31 cellular contexts compared by ENCODE assay signal in genomic region chr9:121939643-121940042, GRCh38.
"Had no signal": no experiment of that assay in that cellular context is flagged by ENCODE, and none has a peak within 500 bp of the region (broad histone marks: within the 10 kb centered on the region; RNA-seq: fewer than 3 reads in every experiment).

No MANE protein-coding gene starts in this region.

- H3K27me3 ChIP-seq: heart left ventricle, ovary, testis, transverse colon had no signal

- DNase-seq: activated CD4-positive, alpha-beta T cell treated with anti-CD3 and anti-CD28 coated beads for 1 hour; activated CD4-positive, alpha-beta T cell treated with anti-CD3 and anti-CD28 coated beads, Interleukin-2, amount 50 U/mL, for 1 hour; activated CD8-positive, alpha-beta T cell treated with anti-CD3 and anti-CD28 coated beads for 36 hours; activated naive CD8-positive, alpha-beta T cell treated with anti-CD3 and anti-CD28 coated beads, Interleukin-2, amount 50 U/mL, for 24 hours; activated T-cell treated with anti-CD3 and anti-CD28 coated beads, Interleukin-2, amount 50 U/mL, for 4 hours; amygdala; caudate nucleus; cortex of kidney; effector memory CD8-positive, alpha-beta T cell; erythroblast; heart left ventricle; hypothalamus; kidney glomerular epithelial cell; lower lobe of right lung; mucosa of descending colon; ovary; retina; stimulated activated CD4-positive, alpha-beta T cell treated with anti-CD3 and anti-CD28 coated beads, Interleukin-12 subunit alpha, Interleukin-12 subunit beta, amount 100 ng/mL, for 4 hours; stimulated activated CD4-positive, alpha-beta T cell treated with anti-CD3 and anti-CD28 coated beads, Interleukin-4, amount 100 ng/mL, for 1 hour; stimulated activated naive CD8-positive, alpha-beta T cell treated with anti-CD3 and anti-CD28 coated beads, Interleukin-15, Interleukin-2, amounts not matched to agents 100 U/mL and 50 U/mL, for 24 hours; testis; transverse colon had no signal

- H3K27ac ChIP-seq: heart left ventricle, lower lobe of right lung, neutrophil, ovary, prostate gland, skin epidermis, testis, transverse colon had no signal

- H3K27ac Mint-ChIP-seq: activated CD8-positive, alpha-beta T cell treated with anti-CD3 and anti-CD28 coated beads for 36 hours; activated naive CD4-positive, alpha-beta T cell treated with anti-CD3 and anti-CD28 coated beads, Interleukin-2, amount 50 U/mL, for 24 hours; activated naive CD8-positive, alpha-beta T cell treated with anti-CD3 and anti-CD28 coated beads, Interleukin-2, amount 50 U/mL, for 24 hours; activated T-helper 2 cell treated with anti-CD3 and anti-CD28 coated beads, Interferon-gamma antibody, Interleukin-2, Interleukin-4, amounts not matched to agents 10 μg/mL and 5 μg/mL and 100 μg/mL, durations not matched to agents 14 hours and 24 hours and 36 hours; effector memory CD8-positive, alpha-beta T cell; nephron; T-helper 2 cell treated with Interferon-gamma antibody and Interleukin-4, amounts not matched to agents 5 μg/mL and 100 μg/mL, for 36 hours had no signal

- H3K9me3 ChIP-seq: heart left ventricle, lower lobe of right lung, mucosa of descending colon, neutrophil, ovary, prostate gland, testis, transverse colon had no signal

- H3K27me3 Mint-ChIP-seq: activated CD8-positive, alpha-beta T cell treated with anti-CD3 and anti-CD28 coated beads for 36 hours; activated naive CD4-positive, alpha-beta T cell treated with anti-CD3 and anti-CD28 coated beads, Interleukin-2, amount 50 U/mL, for 24 hours; activated naive CD8-positive, alpha-beta T cell treated with anti-CD3 and anti-CD28 coated beads, Interleukin-2, amount 50 U/mL, for 24 hours; effector memory CD8-positive, alpha-beta T cell had no signal

- H3K36me3 Mint-ChIP-seq: activated naive CD4-positive, alpha-beta T cell treated with anti-CD3 and anti-CD28 coated beads, Interleukin-2, amount 50 U/mL, for 24 hours had no signal

- H3K9me3 Mint-ChIP-seq: activated CD8-positive, alpha-beta T cell treated with anti-CD3 and anti-CD28 coated beads for 36 hours; activated naive CD4-positive, alpha-beta T cell treated with anti-CD3 and anti-CD28 coated beads, Interleukin-2, amount 50 U/mL, for 24 hours; activated naive CD8-positive, alpha-beta T cell treated with anti-CD3 and anti-CD28 coated beads, Interleukin-2, amount 50 U/mL, for 24 hours; activated T-cell treated with anti-CD3 and anti-CD28 coated beads, Interleukin-2, amount 50 U/mL, for 4 hours; activated T-helper 2 cell treated with anti-CD3 and anti-CD28 coated beads, Interferon-gamma antibody, Interleukin-2, Interleukin-4, amounts not matched to agents 10 μg/mL and 5 μg/mL and 100 μg/mL, durations not matched to agents 14 hours and 24 hours and 36 hours; effector memory CD8-positive, alpha-beta T cell; nephron; T-helper 2 cell treated with Interferon-gamma antibody and Interleukin-4, amounts not matched to agents 5 μg/mL and 100 μg/mL, for 36 hours had no signal

- H3K4me3 ChIP-seq: heart left ventricle, lower lobe of right lung, mucosa of descending colon, ovary, prostate gland, skin epidermis, testis, transverse colon had no signal

- H3K36me3 ChIP-seq: heart left ventricle, lower lobe of right lung, neutrophil, ovary, prostate gland, transverse colon had no signal

- H3K4me1 ChIP-seq: heart left ventricle, lower lobe of right lung, prostate gland, testis had no signal

- H3K4me3 Mint-ChIP-seq: activated CD8-positive, alpha-beta T cell treated with anti-CD3 and anti-CD28 coated beads for 36 hours; activated naive CD4-positive, alpha-beta T cell treated with anti-CD3 and anti-CD28 coated beads, Interleukin-2, amount 50 U/mL, for 24 hours; activated naive CD8-positive, alpha-beta T cell treated with anti-CD3 and anti-CD28 coated beads, Interleukin-2, amount 50 U/mL, for 24 hours; activated T-cell treated with anti-CD3 and anti-CD28 coated beads, Interleukin-2, amount 50 U/mL, for 4 hours; effector memory CD8-positive, alpha-beta T cell; nephron; T-helper 2 cell treated with Interferon-gamma antibody and Interleukin-4, amounts not matched to agents 5 μg/mL and 100 μg/mL, for 36 hours had no signal

- ATAC-seq: activated CD8-positive, alpha-beta T cell treated with anti-CD3 and anti-CD28 coated beads for 36 hours; activated naive CD8-positive, alpha-beta T cell treated with anti-CD3 and anti-CD28 coated beads, Interleukin-2, amount 50 U/mL, for 24 hours; activated T-cell treated with anti-CD3 and anti-CD28 coated beads, Interleukin-2, amount 50 U/mL, for 4 hours; effector memory CD8-positive, alpha-beta T cell; heart left ventricle; left lobe of liver; lower lobe of right lung; sciatic nerve; stimulated activated naive CD8-positive, alpha-beta T cell treated with anti-CD3 and anti-CD28 coated beads, Interleukin-15, Interleukin-2, amounts not matched to agents 100 U/mL and 50 U/mL, for 24 hours had no signal

- H3K4me1 Mint-ChIP-seq: activated naive CD4-positive, alpha-beta T cell treated with anti-CD3 and anti-CD28 coated beads, Interleukin-2, amount 50 U/mL, for 24 hours; activated naive CD8-positive, alpha-beta T cell treated with anti-CD3 and anti-CD28 coated beads, Interleukin-2, amount 50 U/mL, for 24 hours; nephron had no signal
